ENCODE assay signal across 1 cellular context in genomic region chr1:241770115-241770514, GRCh38.
TF ChIP-seq lines count a peak whose summit lies in the region.

No MANE protein-coding gene starts in this region.

TF ChIP-seq in K562, 482 proteins besides CTCF, POLR2A, EP300 and RAD21 (continued from another document):
- TF ChIP-seq, protein P1, sequence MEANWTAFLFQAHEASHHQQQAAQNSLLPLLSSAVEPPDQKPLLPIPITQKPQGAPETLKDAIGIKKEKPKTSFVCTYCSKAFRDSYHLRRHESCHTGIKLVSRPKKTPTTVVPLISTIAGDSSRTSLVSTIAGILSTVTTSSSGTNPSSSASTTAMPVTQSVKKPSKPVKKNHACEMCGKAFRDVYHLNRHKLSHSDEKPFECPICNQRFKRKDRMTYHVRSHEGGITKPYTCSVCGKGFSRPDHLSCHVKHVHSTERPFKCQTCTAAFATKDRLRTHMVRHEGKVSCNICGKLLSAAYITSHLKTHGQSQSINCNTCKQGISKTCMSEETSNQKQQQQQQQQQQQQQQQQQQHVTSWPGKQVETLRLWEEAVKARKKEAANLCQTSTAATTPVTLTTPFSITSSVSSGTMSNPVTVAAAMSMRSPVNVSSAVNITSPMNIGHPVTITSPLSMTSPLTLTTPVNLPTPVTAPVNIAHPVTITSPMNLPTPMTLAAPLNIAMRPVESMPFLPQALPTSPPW (CRISPR knock-in tag; IDR thresholded peaks at IDR 0.05) = peak; percentile 88
- TF ChIP-seq RCOR1 (IDR thresholded peaks at IDR 0.05; ENCODE audit: borderline replicate concordance in 1 of 2, low read depth in 2 of 2, low read length in 2 of 2) (peak in 1 of 2 experiments; percentile 18; a peak in 1 of 4 replicates), HDAC2 (IDR thresholded peaks at IDR 0.05) (peak; percentile 49; the same call in 1 of the 2 replicates), RNF2 (IDR thresholded peaks at IDR 0.05) (0 out of 2 replicates have a peak, but pooled peaks have one; percentile 14), YY1 (IDR thresholded peaks at IDR 0.05; ENCODE audit: borderline replicate concordance in 1 of 3, control insufficient read depth in 1 of 3, extremely low read depth in 1 of 3, insufficient read depth in 3 of 3, insufficient read length in 1 of 3, insufficient replicate concordance in 2 of 3, low read depth in 1 of 3, low read length in 2 of 3) (peak in 1 of 3 experiments; percentile 16), TAF1 (IDR thresholded peaks at IDR 0.05; ENCODE audit: control insufficient read depth, extremely low read depth, insufficient read depth, low read length, severe bottlenecking) (no peak), MYNN (IDR thresholded peaks at IDR 0.05) (peak; percentile 100), MYNN (CRISPR knock-in tag; IDR thresholded peaks at IDR 0.05) (peak; percentile 96), ELF1 (tag; IDR thresholded peaks at IDR 0.05) (peak; percentile 49; the same call in 1 of the 2 replicates), CREB3 (tag; conservative IDR thresholded peaks at IDR 0.05; ENCODE audit: low read depth) (no peak), ARNT (IDR thresholded peaks at IDR 0.05) (peak in 1 of 2 experiments; percentile 23; a peak in 1 of 4 replicates), TBP (optimal IDR thresholded peaks at IDR 0.05; ENCODE audit: low read depth, low read length) (peak; percentile 87)
- TF ChIP-seq, protein P2, sequence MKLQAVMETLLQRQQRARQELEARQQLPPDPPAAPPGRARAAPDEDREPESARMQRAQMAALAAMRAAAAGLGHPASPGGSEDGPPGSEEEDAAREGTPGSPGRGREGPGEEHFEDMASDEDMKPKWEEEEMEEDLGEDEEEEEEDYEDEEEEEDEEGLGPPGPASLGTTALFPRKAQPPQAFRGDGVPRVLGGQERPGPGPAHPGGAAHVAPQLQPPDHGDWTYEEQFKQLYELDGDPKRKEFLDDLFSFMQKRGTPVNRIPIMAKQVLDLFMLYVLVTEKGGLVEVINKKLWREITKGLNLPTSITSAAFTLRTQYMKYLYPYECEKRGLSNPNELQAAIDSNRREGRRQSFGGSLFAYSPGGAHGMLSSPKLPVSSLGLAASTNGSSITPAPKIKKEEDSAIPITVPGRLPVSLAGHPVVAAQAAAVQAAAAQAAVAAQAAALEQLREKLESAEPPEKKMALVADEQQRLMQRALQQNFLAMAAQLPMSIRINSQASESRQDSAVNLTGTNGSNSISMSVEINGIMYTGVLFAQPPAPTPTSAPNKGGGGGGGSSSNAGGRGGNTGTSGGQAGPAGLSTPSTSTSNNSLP (IDR thresholded peaks at IDR 0.05; ENCODE audit: borderline replicate concordance, low read depth, low read length) = peak; percentile 78
- TF ChIP-seq, protein P3, sequence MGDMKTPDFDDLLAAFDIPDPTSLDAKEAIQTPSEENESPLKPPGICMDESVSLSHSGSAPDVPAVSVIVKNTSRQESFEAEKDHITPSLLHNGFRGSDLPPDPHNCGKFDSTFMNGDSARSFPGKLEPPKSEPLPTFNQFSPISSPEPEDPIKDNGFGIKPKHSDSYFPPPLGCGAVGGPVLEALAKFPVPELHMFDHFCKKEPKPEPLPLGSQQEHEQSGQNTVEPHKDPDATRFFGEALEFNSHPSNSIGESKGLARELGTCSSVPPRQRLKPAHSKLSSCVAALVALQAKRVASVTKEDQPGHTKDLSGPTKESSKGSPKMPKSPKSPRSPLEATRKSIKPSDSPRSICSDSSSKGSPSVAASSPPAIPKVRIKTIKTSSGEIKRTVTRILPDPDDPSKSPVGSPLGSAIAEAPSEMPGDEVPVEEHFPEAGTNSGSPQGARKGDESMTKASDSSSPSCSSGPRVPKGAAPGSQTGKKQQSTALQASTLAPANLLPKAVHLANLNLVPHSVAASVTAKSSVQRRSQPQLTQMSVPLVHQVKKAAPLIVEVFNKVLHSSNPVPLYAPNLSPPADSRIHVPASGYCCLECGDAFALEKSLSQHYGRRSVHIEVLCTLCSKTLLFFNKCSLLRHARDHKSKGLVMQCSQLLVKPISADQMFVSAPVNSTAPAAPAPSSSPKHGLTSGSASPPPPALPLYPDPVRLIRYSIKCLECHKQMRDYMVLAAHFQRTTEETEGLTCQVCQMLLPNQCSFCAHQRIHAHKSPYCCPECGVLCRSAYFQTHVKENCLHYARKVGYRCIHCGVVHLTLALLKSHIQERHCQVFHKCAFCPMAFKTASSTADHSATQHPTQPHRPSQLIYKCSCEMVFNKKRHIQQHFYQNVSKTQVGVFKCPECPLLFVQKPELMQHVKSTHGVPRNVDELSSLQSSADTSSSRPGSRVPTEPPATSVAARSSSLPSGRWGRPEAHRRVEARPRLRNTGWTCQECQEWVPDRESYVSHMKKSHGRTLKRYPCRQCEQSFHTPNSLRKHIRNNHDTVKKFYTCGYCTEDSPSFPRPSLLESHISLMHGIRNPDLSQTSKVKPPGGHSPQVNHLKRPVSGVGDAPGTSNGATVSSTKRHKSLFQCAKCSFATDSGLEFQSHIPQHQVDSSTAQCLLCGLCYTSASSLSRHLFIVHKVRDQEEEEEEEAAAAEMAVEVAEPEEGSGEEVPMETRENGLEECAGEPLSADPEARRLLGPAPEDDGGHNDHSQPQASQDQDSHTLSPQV (IDR thresholded peaks at IDR 0.05) = 0 out of 2 replicates have a peak, but pooled peaks have one; percentile 24
- TF ChIP-seq, protein P4, sequence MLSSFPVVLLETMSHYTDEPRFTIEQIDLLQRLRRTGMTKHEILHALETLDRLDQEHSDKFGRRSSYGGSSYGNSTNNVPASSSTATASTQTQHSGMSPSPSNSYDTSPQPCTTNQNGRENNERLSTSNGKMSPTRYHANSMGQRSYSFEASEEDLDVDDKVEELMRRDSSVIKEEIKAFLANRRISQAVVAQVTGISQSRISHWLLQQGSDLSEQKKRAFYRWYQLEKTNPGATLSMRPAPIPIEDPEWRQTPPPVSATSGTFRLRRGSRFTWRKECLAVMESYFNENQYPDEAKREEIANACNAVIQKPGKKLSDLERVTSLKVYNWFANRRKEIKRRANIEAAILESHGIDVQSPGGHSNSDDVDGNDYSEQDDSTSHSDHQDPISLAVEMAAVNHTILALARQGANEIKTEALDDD (IDR thresholded peaks at IDR 0.05) = 0 out of 2 replicates have a peak, but pooled peaks have one; percentile 47
